In genomic region chr11:36456136-36456535, GRCh38 we compare ENCODE assay signal across 8 cellular contexts. TPM values are rescaled to one million over a fixed set of nuclear protein-coding genes. Genes with fewer than 3 reads are reported as not detected.
DNase-seq lines count a peak whose midpoint lies in the region; ATAC-seq and TF ChIP-seq lines count a peak whose summit lies in the region.

No MANE protein-coding gene starts in this region.

- peak overlapping the region; percentile 37 for H3K14ac ChIP-seq in trophoblast cell (ENCODE audit: low read length)

- peaks cover 18% of the 10 kb centered on the region for H3K79me1 ChIP-seq in trophoblast cell (ENCODE audit: low read length)

- CTCF ChIA-PET in A673 (lab: Charles Lee): interaction anchor here (0.9 to 1.0 kb wide), 2 partner anchors 37 to 108 kb away, joined by 3 to 4 read pairs; no protein-coding TSS in a partner anchor

- H3K27me3 ChIP-seq in A673 (replicated peaks; ENCODE audit: insufficient read depth, low read depth, low read length, poor library complexity): no peaks in the 10 kb centered on the region
- no peaks in the 10 kb centered on the region for H3K27me3 ChIP-seq in adrenal gland
- no peaks in the 10 kb centered on the region for H3K27me3 ChIP-seq in trophoblast cell (ENCODE audit: insufficient read depth, low read length)

- intact Hi-C loops in A673 (cut with micrococcal nuclease; ENCODE audit: unreplicated experiment): no loop called here
- intact Hi-C loops in adrenal gland (cut with DNase I): no loop called here

- no TSS peak for BruUV-seq in A673 (replicated peaks; lab: Mats Ljungman, UMichigan)

- POLR2A ChIA-PET in A673 (lab: Charles Lee; ENCODE audit: low non-redundant PET): interaction anchor here (0.6 kb wide), 1 partner anchor 158 kb away, joined by 3 read pairs; no protein-coding TSS in a partner anchor

- H4K12ac ChIP-seq in trophoblast cell (ENCODE audit: low read depth, low read length): no peak overlapping the region

- no peak for TF ChIP-seq POLR2A in adrenal gland (IDR thresholded peaks at IDR 0.05)

- peak overlapping the region; percentile 4 for H2BK120ac ChIP-seq in trophoblast cell (ENCODE audit: insufficient read depth, low read length, poor library complexity)

- no peak for TF ChIP-seq CTCF in A673 (conservative IDR thresholded peaks at IDR 0.05; ENCODE audit: low read depth, low read length)
- no peak for TF ChIP-seq CTCF in adrenal gland (IDR thresholded peaks at IDR 0.05)
- TF ChIP-seq CTCF in fibroblast of the aortic adventitia (IDR thresholded peaks at IDR 0.05; ENCODE audit: insufficient read depth, low read length): no peak

- ATAC-seq in GM21367 (IDR thresholded peaks at IDR 0.05; ENCODE audit: unreplicated experiment): no peak

- no peak overlapping the region for H3K9ac ChIP-seq in trophoblast cell (ENCODE audit: low read length)

- no peak overlapping the region for H3K23ac ChIP-seq in trophoblast cell (ENCODE audit: low read length)

- H4K8ac ChIP-seq in trophoblast cell (ENCODE audit: low read depth, low read length): peak overlapping the region; percentile 11

- peak overlapping the region; percentile 21 for H2BK5ac ChIP-seq in trophoblast cell (ENCODE audit: low read depth, low read length, poor library complexity)

- H2AK5ac ChIP-seq in trophoblast cell (ENCODE audit: low read length): peak overlapping the region; percentile 0

- no peak overlapping the region for H2AFZ ChIP-seq in trophoblast cell (ENCODE audit: insufficient read depth, low read length, poor library complexity)

- peaks cover 3% of the 10 kb centered on the region for H3K79me2 ChIP-seq in trophoblast cell (ENCODE audit: control insufficient read depth, insufficient read depth, low read length, poor library complexity)

- WGBS in adrenal gland, 4 donors: 53 to 87% (median 76%) methylated on average over 5 to 6 of the region's 6 CpGs
- no CpG with 5 or more reads among the region's 6 CpGs for WGBS in trophoblast cell (ENCODE audit: extremely low coverage, insufficient coverage, insufficient read length)

- H3K4me3 ChIP-seq in A673 (ENCODE audit: low read depth, low read length, poor library complexity, severe bottlenecking): no peak overlapping the region
- no peak overlapping the region for H3K4me3 ChIP-seq in adrenal gland
- H3K4me3 ChIP-seq in fibroblast of the aortic adventitia (ENCODE audit: low read depth, low read length): no peak overlapping the region
- H3K4me3 ChIP-seq in trophoblast cell (ENCODE audit: low read depth, low read length): no peak overlapping the region

- no peaks in the 10 kb centered on the region for H3K9me3 ChIP-seq in A673 (ENCODE audit: low read depth, low read length, poor library complexity, severe bottlenecking)
- H3K9me3 ChIP-seq in adrenal gland (replicated peaks in 1 of 3): no peaks in the 10 kb centered on the region
- H3K9me3 ChIP-seq in trophoblast cell (ENCODE audit: insufficient read depth, low read depth, low read length): no peaks in the 10 kb centered on the region

- H3K4me1 ChIP-seq in A673 (ENCODE audit: insufficient read depth, low read length, poor library complexity, severe bottlenecking) (peaks cover 19% of the 10 kb centered on the region), adrenal gland (replicated peaks in 1 of 2) (peaks cover 5 to 11% of the 10 kb centered on the region in 2 donors), trophoblast cell (ENCODE audit: control insufficient read depth in 1 of 2, insufficient read depth in 2 of 2, low read length in 2 of 2) (peaks cover 24 to 27% of the 10 kb centered on the region in 2 experiments)

- peaks cover 14% of the 10 kb centered on the region for H3K36me3 ChIP-seq in A673 (ENCODE audit: insufficient read depth, low read length, poor library complexity, severe bottlenecking)
- H3K36me3 ChIP-seq in adrenal gland (replicated peaks in 1 of 2): no peaks in the 10 kb centered on the region
- H3K36me3 ChIP-seq in trophoblast cell (ENCODE audit: control insufficient read depth in 1 of 2, insufficient read depth in 2 of 2, low read length in 2 of 2): peaks cover 17 to 26% of the 10 kb centered on the region in 2 experiments

- H4K91ac ChIP-seq in trophoblast cell (ENCODE audit: low read depth, low read length): peak overlapping the region; percentile 56

- DNase-seq in A673 (ENCODE audit: low spot score): no peak
- DNase-seq in adrenal gland: no peak
- DNase-seq in fibroblast of the aortic adventitia (ENCODE audit: low read depth): peak; percentile 71
- no peak for DNase-seq in trophoblast cell
- no peak for DNase-seq in NCI-H526 treated with DMSO at 0.1 percent for 48 hours (lab: John Stamatoyannopoulos, UW)
- DNase-seq in midbrain (lab: John Stamatoyannopoulos, UW): no peak
- DNase-seq in activated gamma-delta T cell (lab: John Stamatoyannopoulos, UW): no peak

- H3K4ac ChIP-seq in trophoblast cell (ENCODE audit: low read depth, low read length): peak overlapping the region; percentile 0

- H3K27ac ChIP-seq in A673 (ENCODE audit: low read depth, low read length, poor library complexity, severe bottlenecking) (peak overlapping the region; percentile 63), adrenal gland (peak overlapping the region in 3 of 5 donors; percentile 32 to 82 (median 58)), trophoblast cell (ENCODE audit: low read depth, low read length) (peak overlapping the region; percentile 95)

- H3K18ac ChIP-seq in trophoblast cell (ENCODE audit: low read length): peak overlapping the region; percentile 1

- H2BK12ac ChIP-seq in trophoblast cell (ENCODE audit: low read length): peak overlapping the region; percentile 42

- no peak overlapping the region for H3K4me2 ChIP-seq in trophoblast cell (ENCODE audit: low read length)

RNA-seq across cellular contexts. Expression of gene TRAF6, which starts 53.9 kb away (rescaled TPM):
- total RNA-seq in A673 (2021) (25.5 and 28.6 TPM in 2 replicates), adrenal gland (10 to 100 TPM; 11.6 to 18.5 (median 17.2) TPM), fibroblast of the aortic adventitia (ENCODE audit: low replicate concordance) (8.0 and 11.8 TPM in 2 replicates)
- polyA plus RNA-seq in adrenal gland: 10 to 100 TPM in 1 of 3 donors, 1 to 10 TPM in 2; 2.3 to 11.4 (median 2.7) TPM
- 10.6 and 12.0 TPM in 2 replicates for polyA plus RNA-seq in trophoblast cell (2013)
